In the genomic region with DNA sequence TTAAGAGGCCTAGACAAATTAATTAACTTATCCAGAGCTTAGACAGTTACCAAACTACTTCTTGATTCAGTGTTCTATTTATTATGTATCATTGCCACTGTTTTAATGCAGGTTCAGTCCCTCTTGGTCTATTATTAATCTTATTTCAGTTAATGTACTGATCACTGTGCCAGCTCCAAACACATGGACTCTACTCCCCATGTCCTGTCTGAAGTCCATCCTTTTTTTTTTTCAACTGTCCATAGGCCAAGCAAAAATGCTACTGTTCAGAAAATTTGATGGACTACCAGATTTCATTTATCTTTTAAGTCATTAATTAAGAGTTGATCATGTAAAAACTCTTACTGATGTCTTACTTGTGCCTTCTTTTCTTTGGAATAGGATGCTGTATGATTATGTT, we compare ENCODE assay signal across 28 cellular contexts.
"Had no signal": no experiment of that assay in that cellular context is flagged by ENCODE, and none has a peak within 500 bp of the region (broad histone marks: within the 10 kb centered on the region; RNA-seq: fewer than 3 reads in every experiment).

No MANE protein-coding gene starts in this region.

- DNase-seq: heart right ventricle; islet precursor cell; kidney glomerular epithelial cell; left cardiac atrium; left lung; mesenchymal stem cell; naive thymus-derived CD8-positive, alpha-beta T cell; nucleus accumbens; pancreas; posterior cingulate gyrus; retina; right cardiac atrium; sigmoid colon; stimulated activated CD4-positive, alpha-beta T cell treated with anti-CD3 and anti-CD28 coated beads, Interleukin-1b, Interleukin-23, amount 100 ng/mL, for 48 hours; stimulated activated CD4-positive, alpha-beta T cell treated with anti-CD3 and anti-CD28 coated beads, Interleukin-2, amount 100 ng/mL, for 48 hours; stimulated activated CD4-positive, alpha-beta T cell treated with anti-CD3 and anti-CD28 coated beads, Interleukin-4, amount 100 ng/mL, for 4 hours; stimulated activated CD8-positive, alpha-beta memory T cell treated with anti-CD3 and anti-CD28 coated beads, Interleukin-4, amount 100 ng/mL, for 48 hours; stimulated activated naive CD4-positive, alpha-beta T cell treated with Interleukin-2 at 50 U/mL for 16 hours; stimulated activated naive CD8-positive, alpha-beta T cell treated with anti-CD3 and anti-CD28 coated beads, Interleukin-15, amount 100 ng/mL, for 72 hours; substantia nigra; upper lobe of left lung had no signal

- ATAC-seq: heart right ventricle; left cardiac atrium; left lung; naive thymus-derived CD8-positive, alpha-beta T cell; pancreas; right cardiac atrium; stimulated activated memory B cell treated with anti-CD40 and anti-IgM and Interleukin-4, amounts not matched to agents 10 μg/mL and 1 μg/mL and 100 μg/mL, for 72 hours; stimulated activated naive CD8-positive, alpha-beta T cell treated with anti-CD3 and anti-CD28 coated beads, Interleukin-15, amount 100 ng/mL, for 72 hours had no signal

- H3K27ac ChIP-seq: heart right ventricle, hepatocyte, left lung, pancreas, prostate gland, sigmoid colon, upper lobe of left lung, vagina had no signal

- H3K4me2 ChIP-seq: hepatocyte, smooth muscle cell had no signal

- H3K79me2 ChIP-seq: hepatocyte had no signal

- H3K4me1 ChIP-seq: left lung, prostate gland, upper lobe of left lung had no signal

- H2AFZ ChIP-seq: hepatocyte had no signal

- H3K36me3 ChIP-seq: pancreas, prostate gland had no signal

- H3K9me3 ChIP-seq: heart right ventricle, left lung, pancreas, prostate gland, sigmoid colon, tibial nerve, upper lobe of left lung, vagina had no signal

- H3K27me3 ChIP-seq: heart right ventricle, hepatocyte, left lung, pancreas, sigmoid colon, tibial nerve, upper lobe of left lung, vagina had no signal

- H3K4me3 ChIP-seq: heart right ventricle, hepatocyte, left lung, lung, pancreas, prostate gland, sigmoid colon, smooth muscle cell, tibial nerve, upper lobe of left lung, vagina had no signal

- FAIRE-seq: pancreas had no signal
